ENCODE assay signal across 8 cellular contexts in genomic region chr15:75904241-75904631, GRCh38. TPM values are rescaled to one million over a fixed set of nuclear protein-coding genes. Genes with fewer than 3 reads are reported as not detected.
DNase-seq lines count a peak whose midpoint lies in the region; ATAC-seq and TF ChIP-seq lines count a peak whose summit lies in the region.

No MANE protein-coding gene starts in this region.

- peak overlapping the region; percentile 88 to 96 (median 94) for H3K27ac Mint-ChIP-seq in CD4-positive, alpha-beta memory T cell
- peak overlapping the region; percentile 98 for H3K27ac Mint-ChIP-seq in stimulated activated naive B cell treated with anti-CD40 and anti-IgM and Interleukin-4, amounts not matched to agents 10 μg/mL and 1 μg/mL and 100 μg/mL, for 72 hours

- no peaks in the 10 kb centered on the region for H3K27me3 ChIP-seq in CD4-positive, alpha-beta memory T cell (ENCODE audit: insufficient read depth, low read length)
- H3K27me3 ChIP-seq in right lobe of liver: no peaks in the 10 kb centered on the region

- TF ChIP-seq POLR2A in right lobe of liver (IDR thresholded peaks at IDR 0.05): no peak

- peaks cover 31% of the 10 kb centered on the region for H3K4me1 ChIP-seq in CD4-positive, alpha-beta memory T cell (ENCODE audit: insufficient read depth, low read length)
- peaks cover 0 to 20% (median 0%) of the 10 kb centered on the region in 4 donors for H3K4me1 ChIP-seq in right lobe of liver

- WGBS in right lobe of liver (ENCODE audit: insufficient coverage, low coverage, low lambda C conversion rate, missing lambda C conversion rate): 0% methylated on average over 23 of the region's 28 CpGs

- ATAC-seq in GM19438 (IDR thresholded peaks at IDR 0.05; ENCODE audit: low read depth, unreplicated experiment) (peak; percentile 36), right lobe of liver (peak; percentile 63 to 73 (median 71))
- peak; percentile 57 to 64 for ATAC-seq in stimulated activated naive B cell treated with anti-CD40 and anti-IgM and Interleukin-4, amounts not matched to agents 10 μg/mL and 1 μg/mL and 100 μg/mL, for 72 hours (replicated peaks)

- no peak for TF ChIP-seq CTCF in right lobe of liver (IDR thresholded peaks at IDR 0.05)

- POLR2A ChIA-PET in CD4-positive, alpha-beta memory T cell (lab: Charles Lee; ENCODE audit: partially characterized antibody): interaction anchor here (0.6 to 3.3 kb wide), 10 partner anchors 9 to 536 kb away, joined by 3 to 30 read pairs (median 4); partner anchors contain the start of genes IMP3, MAN2C1 and UBE2Q2

- H3K36me3 Mint-ChIP-seq in CD4-positive, alpha-beta memory T cell: peaks cover 7 to 31% of the 10 kb centered on the region in 2 donors
- H3K36me3 Mint-ChIP-seq in stimulated activated naive B cell treated with anti-CD40 and anti-IgM and Interleukin-4, amounts not matched to agents 10 μg/mL and 1 μg/mL and 100 μg/mL, for 72 hours: peaks cover 10 to 14% of the 10 kb centered on the region in 2 donors

- intact Hi-C loops in CD4-positive, alpha-beta memory T cell (cut with micrococcal nuclease): loop anchor here (10.0 kb wide), 2 partner anchors 169 to 879 kb away; partner anchors contain the start of gene PPCDC
- intact Hi-C loops in right lobe of liver (cut with DNase I): no loop called here

- peak overlapping the region; percentile 80 to 96 for H3K4me3 ChIP-seq in CD4-positive, alpha-beta memory T cell (ENCODE audit: low read length in 2 of 2)
- peak overlapping the region; percentile 70 to 97 (median 81) for H3K4me3 ChIP-seq in right lobe of liver

- H3K4me1 Mint-ChIP-seq in CD4-positive, alpha-beta memory T cell: peaks cover 22 to 60% (median 43%) of the 10 kb centered on the region in 4 donors
- H3K4me1 Mint-ChIP-seq in stimulated activated naive B cell treated with anti-CD40 and anti-IgM and Interleukin-4, amounts not matched to agents 10 μg/mL and 1 μg/mL and 100 μg/mL, for 72 hours: peaks cover 17 to 27% of the 10 kb centered on the region in 2 donors

- CTCF ChIA-PET in CD4-positive, alpha-beta memory T cell (lab: Charles Lee; ENCODE audit: partially characterized antibody): no interaction called here

- H3K27me3 Mint-ChIP-seq in CD4-positive, alpha-beta memory T cell: no peaks in the 10 kb centered on the region
- H3K27me3 Mint-ChIP-seq in stimulated activated naive B cell treated with anti-CD40 and anti-IgM and Interleukin-4, amounts not matched to agents 10 μg/mL and 1 μg/mL and 100 μg/mL, for 72 hours: no peaks in the 10 kb centered on the region

- DNase-seq in CD4-positive, alpha-beta memory T cell: no peak
- DNase-seq in HT-29 (ENCODE audit: low spot score) (peak; percentile 72), SK-N-DZ (ENCODE audit: low spot score) (peak; percentile 57), dedifferentiated amniotic fluid mesenchymal stem cell (ENCODE audit: extremely low spot score) (peak; percentile 26), right lobe of liver (peak in 2 of 3 donors; percentile 67 to 70)
- no peak for DNase-seq in stimulated activated naive B cell treated with anti-CD40 and anti-IgM and Interleukin-4, amounts not matched to agents 10 μg/mL and 1 μg/mL and 100 μg/mL, for 72 hours
- no peak for DNase-seq in NK-92 treated with Interleukin-12 subunit alpha and Interleukin-12 subunit beta, amount 100 ng/mL, for 24 hours (lab: John Stamatoyannopoulos, UW)

- peak overlapping the region; percentile 96 to 99 (median 98) for H3K4me3 Mint-ChIP-seq in CD4-positive, alpha-beta memory T cell
- peak overlapping the region; percentile 98 to 100 for H3K4me3 Mint-ChIP-seq in stimulated activated naive B cell treated with anti-CD40 and anti-IgM and Interleukin-4, amounts not matched to agents 10 μg/mL and 1 μg/mL and 100 μg/mL, for 72 hours

- no peaks in the 10 kb centered on the region for H3K9me3 ChIP-seq in CD4-positive, alpha-beta memory T cell (ENCODE audit: control insufficient read depth in 1 of 2, low read length in 2 of 2)
- no peaks in the 10 kb centered on the region for H3K9me3 ChIP-seq in right lobe of liver

- H3K9me3 Mint-ChIP-seq in CD4-positive, alpha-beta memory T cell: peaks cover 0 to 3% (median 0%) of the 10 kb centered on the region in 8 donors
- no peaks in the 10 kb centered on the region for H3K9me3 Mint-ChIP-seq in stimulated activated naive B cell treated with anti-CD40 and anti-IgM and Interleukin-4, amounts not matched to agents 10 μg/mL and 1 μg/mL and 100 μg/mL, for 72 hours

- H3K27ac ChIP-seq in CD4-positive, alpha-beta memory T cell (ENCODE audit: low read depth, low read length): peak overlapping the region; percentile 70
- H3K27ac ChIP-seq in right lobe of liver: peak overlapping the region; percentile 69 to 88 (median 79)

- H3K36me3 ChIP-seq in CD4-positive, alpha-beta memory T cell (ENCODE audit: insufficient read depth, low read length): no peaks in the 10 kb centered on the region
- peaks cover 0 to 8% (median 1%) of the 10 kb centered on the region in 4 donors for H3K36me3 ChIP-seq in right lobe of liver

RNA-seq across cellular contexts. Expression of gene FBXO22, which starts 0.6 kb away (rescaled TPM):
- 10 to 100 TPM; 29.7 to 30.1 TPM for total RNA-seq in CD4-positive, alpha-beta memory T cell
- polyA plus RNA-seq in CD4-positive, alpha-beta memory T cell: 10 to 100 TPM; 13.8 to 18.4 TPM
- 51.1 and 60.1 TPM in 2 replicates for total RNA-seq in HT-29 (2014; rRNA removed; shearing (Covaris generic))
- polyA plus RNA-seq in SK-N-DZ (2014; cell fraction: cytosol; rRNA removed): 60.7 and 63.4 TPM in 2 replicates
- 58.1 and 77.1 TPM in 2 replicates for polyA plus RNA-seq in SK-N-DZ (2014; cell fraction: nucleus; rRNA removed)
- 10 to 100 TPM; 17.3 to 26.6 (median 20.0) TPM for total RNA-seq in right lobe of liver

Comparison
In these comparisons a context has a peak if more than half of its experiments do, and no peak if none do; other contexts are left out.
1. DNase-seq: peak in HT-29 (single experiment), SK-N-DZ (single experiment), dedifferentiated amniotic fluid mesenchymal stem cell (single experiment) and right lobe of liver (2 of 3); none in CD4-positive, alpha-beta memory T cell (0 of 5), stimulated activated naive B cell treated with anti-CD40 and anti-IgM and Interleukin-4, amounts not matched to agents 10 μg/mL and 1 μg/mL and 100 μg/mL, for 72 hours (single experiment) and NK-92 treated with Interleukin-12 subunit alpha and Interleukin-12 subunit beta, amount 100 ng/mL, for 24 hours (single experiment).
2. Peak in every context shown above with its lines, with median percentiles within 50 percentile points of each other: ATAC-seq.